In genomic region chr4:15655223-15656037, GRCh38 we compare ENCODE assay signal across 1 cellular context.
TF ChIP-seq lines count a peak whose summit lies in the region.

FBXL5 (minus strand) TSS chr4:15655357; CDS start chr4:15655287, 70 bp downstream.

TF ChIP-seq in HepG2, 621 proteins besides CTCF, POLR2A, EP300 and RAD21 (continued from another document and continues in another):
- TF ChIP-seq ZNF646 (CRISPR knock-in tag; IDR thresholded peaks at IDR 0.05) (no peak), ZNF326 (CRISPR knock-in tag; IDR thresholded peaks at IDR 0.05; ENCODE audit: borderline replicate concordance) (no peak), ZNF362 (CRISPR knock-in tag; IDR thresholded peaks at IDR 0.05; ENCODE audit: borderline replicate concordance) (no peak), SALL2 (CRISPR knock-in tag; IDR thresholded peaks at IDR 0.05) (peak; percentile 42), ZNF34 (CRISPR knock-in tag; IDR thresholded peaks at IDR 0.05; ENCODE audit: borderline replicate concordance) (no peak), ERF (CRISPR knock-in tag; IDR thresholded peaks at IDR 0.05) (peak; percentile 16; the same call in 1 of the 2 replicates), ZBTB25 (CRISPR knock-in tag; IDR thresholded peaks at IDR 0.05) (no peak; the same call in 1 of the 2 replicates), ADNP (CRISPR knock-in tag; IDR thresholded peaks at IDR 0.05) (no peak), TRIM24 (CRISPR knock-in tag; IDR thresholded peaks at IDR 0.05) (no peak), SRSF1 (optimal IDR thresholded peaks at IDR 0.05; ENCODE audit: low read depth, low read length) (no peak), ZNF704 (CRISPR knock-in tag; IDR thresholded peaks at IDR 0.05; ENCODE audit: borderline replicate concordance) (no peak), ZC3H4 (CRISPR knock-in tag; IDR thresholded peaks at IDR 0.05; ENCODE audit: borderline replicate concordance) (peak; percentile 91; the same call in 1 of the 2 replicates), ATF6 (CRISPR knock-in tag; conservative IDR thresholded peaks at IDR 0.05) (no peak), STAG1 (CRISPR knock-in tag; IDR thresholded peaks at IDR 0.05) (no peak), ARID3A (IDR thresholded peaks at IDR 0.05; ENCODE audit: low read depth, low read length) (no peak), ARHGAP35 (CRISPR knock-in tag; IDR thresholded peaks at IDR 0.05; ENCODE audit: borderline replicate concordance) (no peak), FOXK2 (IDR thresholded peaks at IDR 0.05) (no peak), HES4 (CRISPR knock-in tag; IDR thresholded peaks at IDR 0.05; ENCODE audit: borderline replicate concordance) (peak; percentile 74), HNRNPLL (IDR thresholded peaks at IDR 0.05; ENCODE audit: low read depth, low read length, poor library complexity, severe bottlenecking) (no peak), THAP11 (CRISPR knock-in tag; IDR thresholded peaks at IDR 0.05) (peak; percentile 13; the same call in 1 of the 2 replicates), ZNF562 (CRISPR knock-in tag; IDR thresholded peaks at IDR 0.05; ENCODE audit: borderline replicate concordance) (no peak), TFE3 (CRISPR knock-in tag; IDR thresholded peaks at IDR 0.05) (peak; percentile 63; the same call in 1 of the 2 replicates), EED (CRISPR knock-in tag; IDR thresholded peaks at IDR 0.05) (0 out of 2 replicates have a peak, but pooled peaks have one; percentile 17), ZNF460 (CRISPR knock-in tag; IDR thresholded peaks at IDR 0.05; ENCODE audit: borderline replicate concordance) (no peak), SP2 (CRISPR knock-in tag; IDR thresholded peaks at IDR 0.05) (no peak; the same call in 1 of the 2 replicates), ATF7 (IDR thresholded peaks at IDR 0.05) (no peak), ATF7 (CRISPR knock-in tag; IDR thresholded peaks at IDR 0.05) (0 out of 2 replicates have a peak, but pooled peaks have one; percentile 12), IKZF4 (CRISPR knock-in tag; IDR thresholded peaks at IDR 0.05; ENCODE audit: borderline replicate concordance, low read depth, not compliant biosample characterization) (no peak), REXO4 (CRISPR knock-in tag; IDR thresholded peaks at IDR 0.05; ENCODE audit: borderline replicate concordance) (no peak), ARNTL (CRISPR knock-in tag; IDR thresholded peaks at IDR 0.05) (0 out of 2 replicates have a peak, but pooled peaks have one; percentile 10), ARID5B (CRISPR knock-in tag; IDR thresholded peaks at IDR 0.05) (0 out of 2 replicates have a peak, but pooled peaks have one; percentile 8)
